32 cellular contexts compared by ENCODE assay signal in genomic region chr6:34071884-34072379, GRCh38.
"Had no signal": no experiment of that assay in that cellular context is flagged by ENCODE, and none has a peak within 500 bp of the region (broad histone marks: within the 10 kb centered on the region; RNA-seq: fewer than 3 reads in every experiment).

No MANE protein-coding gene starts in this region.

- H3K9me3 ChIP-seq: Peyer's patch had no signal

- H3K36me3 ChIP-seq: Peyer's patch, WERI-Rb-1 had no signal

- H3K4me3 ChIP-seq: Peyer's patch, SK-N-MC had no signal

- H3K4me1 ChIP-seq: Peyer's patch had no signal

- H3K4me1 Mint-ChIP-seq: activated CD4-positive, alpha-beta T cell treated with anti-CD3 and anti-CD28 coated beads, Interleukin-2, amount 10 ng/mL, durations not matched to agents 24 days and 14 days; activated naive CD4-positive, alpha-beta T cell treated with anti-CD3 and anti-CD28 coated beads, Interleukin-2, amount 50 U/mL, for 24 hours; activated naive CD8-positive, alpha-beta T cell treated with anti-CD3 and anti-CD28 coated beads, Interleukin-2, amount 10 ng/mL, durations not matched to agents 7 days and 5 days had no signal

- DNase-seq: activated CD4-positive, alpha-beta T cell treated with anti-CD3 and anti-CD28 coated beads for 1 hour; activated CD4-positive, alpha-beta T cell treated with anti-CD3 and anti-CD28 coated beads, Interleukin-2, amount 10 ng/mL, durations not matched to agents 24 days and 14 days; activated CD4-positive, alpha-beta T cell treated with anti-CD3 and anti-CD28 coated beads, Interleukin-2, amount 50 U/mL, for 48 hours; activated CD4-positive, CD25-positive, alpha-beta regulatory T cell; activated CD8-positive, alpha-beta T cell treated with anti-CD3 and anti-CD28 coated beads, Interleukin-2, amount 10 ng/mL, durations not matched to agents 7 days and 5 days; activated gamma-delta T cell; activated naive CD4-positive, alpha-beta T cell treated with Interleukin-2 at 50 U/mL for 16 hours; activated naive CD8-positive, alpha-beta T cell treated with anti-CD3 and anti-CD28 coated beads, Interleukin-2, amount 10 ng/mL, durations not matched to agents 7 days and 5 days; activated T-cell treated with anti-CD3 and anti-CD28 coated beads, Interleukin-2, amount 50 U/mL, for 24 hours; amygdala; caudate nucleus; cerebellar nuclear complex; Karpas-422; NCI-H1048; NCI-H1105 treated with DMSO at 0.1 percent for 48 hours; NCI-H1436; NCI-H1694; NCI-H1930; NCI-H345; NCI-H526; NCI-H748 treated with DMSO at 0.1 percent for 48 hours; NK-92 treated with Interleukin-12 subunit alpha and Interleukin-12 subunit beta, amount 100 ng/mL, for 24 hours; PC-3; Peyer's patch; T1000; WERI-Rb-1 had no signal

- ATAC-seq: activated CD8-positive, alpha-beta T cell treated with anti-CD3 and anti-CD28 coated beads, Interleukin-2, amount 10 ng/mL, durations not matched to agents 7 days and 5 days; PC-3; Right ventricle myocardium inferior had no signal

- H3K27ac Mint-ChIP-seq: activated CD4-positive, alpha-beta T cell treated with anti-CD3 and anti-CD28 coated beads, Interleukin-2, amount 10 ng/mL, durations not matched to agents 24 days and 14 days; activated CD8-positive, alpha-beta T cell treated with anti-CD3 and anti-CD28 coated beads, Interleukin-2, amount 10 ng/mL, durations not matched to agents 7 days and 5 days; activated naive CD4-positive, alpha-beta T cell treated with anti-CD3 and anti-CD28 coated beads, Interleukin-2, amount 50 U/mL, for 24 hours; activated naive CD8-positive, alpha-beta T cell treated with anti-CD3 and anti-CD28 coated beads, Interleukin-2, amount 10 ng/mL, durations not matched to agents 7 days and 5 days; activated T-cell treated with anti-CD3 and anti-CD28 coated beads, Interleukin-2, amount 50 U/mL, for 24 hours; activated T-helper 2 cell treated with anti-CD3 and anti-CD28 coated beads, Interferon-gamma antibody, Interleukin-2, Interleukin-4, amounts not matched to agents 10 μg/mL and 5 μg/mL and 100 μg/mL, durations not matched to agents 14 hours and 24 hours and 36 hours; brain had no signal

- H3K27me3 ChIP-seq: Peyer's patch had no signal

- H3K36me3 Mint-ChIP-seq: activated naive CD4-positive, alpha-beta T cell treated with anti-CD3 and anti-CD28 coated beads, Interleukin-2, amount 50 U/mL, for 24 hours; activated naive CD8-positive, alpha-beta T cell treated with anti-CD3 and anti-CD28 coated beads, Interleukin-2, amount 10 ng/mL, durations not matched to agents 7 days and 5 days; brain had no signal

- H3K27ac ChIP-seq: Peyer's patch, RWPE1, SK-N-MC, WERI-Rb-1 had no signal

- H3K4me3 Mint-ChIP-seq: activated CD4-positive, alpha-beta T cell treated with anti-CD3 and anti-CD28 coated beads, Interleukin-2, amount 10 ng/mL, durations not matched to agents 24 days and 14 days; activated CD8-positive, alpha-beta T cell treated with anti-CD3 and anti-CD28 coated beads, Interleukin-2, amount 10 ng/mL, durations not matched to agents 7 days and 5 days; activated naive CD4-positive, alpha-beta T cell treated with anti-CD3 and anti-CD28 coated beads, Interleukin-2, amount 50 U/mL, for 24 hours; activated naive CD8-positive, alpha-beta T cell treated with anti-CD3 and anti-CD28 coated beads, Interleukin-2, amount 10 ng/mL, durations not matched to agents 7 days and 5 days; activated T-cell treated with anti-CD3 and anti-CD28 coated beads, Interleukin-2, amount 50 U/mL, for 24 hours; brain had no signal

- H3K9me3 Mint-ChIP-seq: activated CD4-positive, alpha-beta T cell treated with anti-CD3 and anti-CD28 coated beads, Interleukin-2, amount 10 ng/mL, durations not matched to agents 24 days and 14 days; activated naive CD4-positive, alpha-beta T cell treated with anti-CD3 and anti-CD28 coated beads, Interleukin-2, amount 50 U/mL, for 24 hours; activated naive CD8-positive, alpha-beta T cell treated with anti-CD3 and anti-CD28 coated beads, Interleukin-2, amount 10 ng/mL, durations not matched to agents 7 days and 5 days; activated T-cell treated with anti-CD3 and anti-CD28 coated beads, Interleukin-2, amount 50 U/mL, for 24 hours; activated T-helper 2 cell treated with anti-CD3 and anti-CD28 coated beads, Interferon-gamma antibody, Interleukin-2, Interleukin-4, amounts not matched to agents 10 μg/mL and 5 μg/mL and 100 μg/mL, durations not matched to agents 14 hours and 24 hours and 36 hours; brain had no signal

- H3K27me3 Mint-ChIP-seq: activated CD4-positive, alpha-beta T cell treated with anti-CD3 and anti-CD28 coated beads, Interleukin-2, amount 10 ng/mL, durations not matched to agents 24 days and 14 days; activated naive CD4-positive, alpha-beta T cell treated with anti-CD3 and anti-CD28 coated beads, Interleukin-2, amount 50 U/mL, for 24 hours; activated naive CD8-positive, alpha-beta T cell treated with anti-CD3 and anti-CD28 coated beads, Interleukin-2, amount 10 ng/mL, durations not matched to agents 7 days and 5 days; activated T-cell treated with anti-CD3 and anti-CD28 coated beads, Interleukin-2, amount 50 U/mL, for 24 hours; brain had no signal
